In genomic region chr2:30629866-30630265, GRCh38 we compare ENCODE assay signal across 22 cellular contexts.
DNase-seq lines count a peak whose midpoint lies in the region; ATAC-seq, FAIRE-seq and TF ChIP-seq lines count a peak whose summit lies in the region.
"Had no signal": no experiment of that assay in that cellular context is flagged by ENCODE, and none has a peak within 500 bp of the region (broad histone marks: within the 10 kb centered on the region; RNA-seq: fewer than 3 reads in every experiment).

No MANE protein-coding gene starts in this region.

- no peak overlapping the region for H3K23ac ChIP-seq in neuronal stem cell (ENCODE audit: low read depth, low read length, poor library complexity)

- H3K27ac Mint-ChIP-seq in stimulated activated naive B cell treated with anti-CD40 and anti-IgM and Interleukin-4, amounts not matched to agents 10 μg/mL and 1 μg/mL and 100 μg/mL, for 72 hours, result no peak overlapping the region
- H3K27ac Mint-ChIP-seq: CD4-positive, alpha-beta memory T cell; nephron progenitor cell; stimulated activated memory B cell treated with anti-CD40 and anti-IgM and Interleukin-4, amounts not matched to agents 10 μg/mL and 1 μg/mL and 100 μg/mL, for 72 hours had no signal

- no peak for ATAC-seq in HG02798 (IDR thresholded peaks at IDR 0.05; ENCODE audit: poor library complexity, unreplicated experiment)
- no peak for ATAC-seq in stimulated activated naive B cell treated with anti-CD40 and anti-IgM and Interleukin-4, amounts not matched to agents 10 μg/mL and 1 μg/mL and 100 μg/mL, for 72 hours (replicated peaks)
- ATAC-seq: stimulated activated memory B cell treated with anti-CD40 and anti-IgM and Interleukin-4, amounts not matched to agents 10 μg/mL and 1 μg/mL and 100 μg/mL, for 72 hours had no signal

- no peak overlapping the region for H2BK120ac ChIP-seq in neuronal stem cell (ENCODE audit: low read depth, low read length)

- H3K27me3 ChIP-seq in bronchial epithelial cell (ENCODE audit: control insufficient read depth, insufficient read depth, low read length) (no peaks in the 10 kb centered on the region), neuronal stem cell (ENCODE audit: control insufficient read depth in 3 of 3, insufficient read depth in 3 of 3, low read depth in 1 of 3, low read length in 3 of 3) (no peaks in the 10 kb centered on the region)
- H3K27me3 ChIP-seq: tibial artery had no signal

- H3K27me3 Mint-ChIP-seq in stimulated activated naive B cell treated with anti-CD40 and anti-IgM and Interleukin-4, amounts not matched to agents 10 μg/mL and 1 μg/mL and 100 μg/mL, for 72 hours, result no peaks in the 10 kb centered on the region
- H3K27me3 Mint-ChIP-seq: CD4-positive, alpha-beta memory T cell; stimulated activated memory B cell treated with anti-CD40 and anti-IgM and Interleukin-4, amounts not matched to agents 10 μg/mL and 1 μg/mL and 100 μg/mL, for 72 hours had no signal

- no peak for TF ChIP-seq CTCF in bronchial epithelial cell (IDR thresholded peaks at IDR 0.05; ENCODE audit: insufficient read depth, low read length, severe bottlenecking)

- H3K36me3 ChIP-seq in bronchial epithelial cell (ENCODE audit: control insufficient read depth, insufficient read depth, low read length) (no peaks in the 10 kb centered on the region), neuronal stem cell (replicated peaks in 1 of 2; ENCODE audit: control insufficient read depth in 2 of 2, insufficient read depth in 2 of 2, low read length in 2 of 2) (no peaks in the 10 kb centered on the region)
- H3K36me3 ChIP-seq: tibial artery had no signal

- no peaks in the 10 kb centered on the region for H3K79me1 ChIP-seq in neuronal stem cell (ENCODE audit: low read depth, low read length)

- FAIRE-seq in bronchial epithelial cell (lab: Jason Lieb, UNC) (no peak), frontal cortex (lab: Jason Lieb, UNC) (no peak)
- FAIRE-seq: A204.1, colon, endometrium, keratinocyte had no signal

- in situ Hi-C loops in ACHN (cut with HindIII; ENCODE audit: low pct_ligation_motif_present, low pct_unique_long_range_greater_than_20kb, low sequenced_read_pairs), result no loop called here

- H3K4me2 ChIP-seq in neuronal stem cell (ENCODE audit: insufficient read depth, low read length, poor library complexity, severe bottlenecking), result no peak overlapping the region

- no peaks in the 10 kb centered on the region for H3K36me3 Mint-ChIP-seq in stimulated activated naive B cell treated with anti-CD40 and anti-IgM and Interleukin-4, amounts not matched to agents 10 μg/mL and 1 μg/mL and 100 μg/mL, for 72 hours
- H3K36me3 Mint-ChIP-seq: CD4-positive, alpha-beta memory T cell had no signal

- H2AFZ ChIP-seq in neuronal stem cell (ENCODE audit: low read length), result no peak overlapping the region

- no peak overlapping the region for H3K27ac ChIP-seq in neuronal stem cell (replicated peaks; ENCODE audit: low read length)
- H3K27ac ChIP-seq: SK-N-MC, tibial artery had no signal

- H2BK15ac ChIP-seq in neuronal stem cell (ENCODE audit: low read length), result no peak overlapping the region

- no peaks in the 10 kb centered on the region for H3K4me1 ChIP-seq in neuronal stem cell (ENCODE audit: control insufficient read depth in 2 of 2, insufficient read depth in 1 of 2, low read depth in 1 of 2, low read length in 2 of 2)

- H2BK12ac ChIP-seq in neuronal stem cell (ENCODE audit: low read length), result no peak overlapping the region

- H4K8ac ChIP-seq in neuronal stem cell (ENCODE audit: low read depth, low read length), result no peak overlapping the region

- H3K14ac ChIP-seq in neuronal stem cell (ENCODE audit: low read length), result no peak overlapping the region

- H3K18ac ChIP-seq in neuronal stem cell (ENCODE audit: low read length), result no peak overlapping the region

- H2AK5ac ChIP-seq in neuronal stem cell (ENCODE audit: low read depth, low read length), result no peak overlapping the region

- no peak overlapping the region for H4K91ac ChIP-seq in neuronal stem cell (ENCODE audit: low read depth, low read length, poor library complexity)

- H3K4me3 Mint-ChIP-seq in stimulated activated naive B cell treated with anti-CD40 and anti-IgM and Interleukin-4, amounts not matched to agents 10 μg/mL and 1 μg/mL and 100 μg/mL, for 72 hours, result no peak overlapping the region
- H3K4me3 Mint-ChIP-seq: CD4-positive, alpha-beta memory T cell; nephron progenitor cell; stimulated activated memory B cell treated with anti-CD40 and anti-IgM and Interleukin-4, amounts not matched to agents 10 μg/mL and 1 μg/mL and 100 μg/mL, for 72 hours had no signal

- WGBS in neuronal stem cell (ENCODE audit: extremely low coverage in 2 of 2, insufficient read length in 2 of 2, insufficient replicate concordance in 1 of 2), 2 donors, result no CpG with 5 or more reads among the region's 6 CpGs

- DNase-seq in ACHN, result peak; percentile 20
- DNase-seq in HT1080 (ENCODE audit: low read depth), result peak; percentile 75
- DNase-seq in bronchial epithelial cell (ENCODE audit: low read depth), result peak; percentile 58
- DNase-seq in iris pigment epithelial cell (ENCODE audit: low read depth), result peak; percentile 87
- DNase-seq in neuronal stem cell (ENCODE audit: low spot score), result no peak
- no peak for DNase-seq in stimulated activated naive B cell treated with anti-CD40 and anti-IgM and Interleukin-4, amounts not matched to agents 10 μg/mL and 1 μg/mL and 100 μg/mL, for 72 hours
- DNase-seq in frontal cortex (ENCODE audit: low spot score in 2 of 2), result no peak
- DNase-seq: activated CD4-positive, alpha-beta T cell treated with anti-CD3 and anti-CD28 coated beads for 1 hour; activated effector memory CD4-positive, alpha-beta T cell treated with Interleukin-2 at 50 U/mL for 16 hours; amniotic stem cell; CD4-positive, alpha-beta memory T cell; DMS53; nephron progenitor cell; T-helper 9 cell; tibial artery had no signal

- no peak overlapping the region for H3K9ac ChIP-seq in neuronal stem cell (ENCODE audit: low read depth, low read length, poor library complexity)

- no peaks in the 10 kb centered on the region for H3K9me3 Mint-ChIP-seq in stimulated activated naive B cell treated with anti-CD40 and anti-IgM and Interleukin-4, amounts not matched to agents 10 μg/mL and 1 μg/mL and 100 μg/mL, for 72 hours
- H3K9me3 Mint-ChIP-seq: CD4-positive, alpha-beta memory T cell; nephron progenitor cell; stimulated activated memory B cell treated with anti-CD40 and anti-IgM and Interleukin-4, amounts not matched to agents 10 μg/mL and 1 μg/mL and 100 μg/mL, for 72 hours had no signal

- no peak overlapping the region for H3K4ac ChIP-seq in neuronal stem cell (ENCODE audit: low read length)

- H3K9me3 ChIP-seq in neuronal stem cell (replicated peaks in 1 of 2; ENCODE audit: control insufficient read depth in 2 of 2, insufficient read depth in 1 of 2, low read depth in 1 of 2, low read length in 2 of 2), result no peaks in the 10 kb centered on the region
- H3K9me3 ChIP-seq: tibial artery had no signal

- no peak overlapping the region for H2BK5ac ChIP-seq in neuronal stem cell (ENCODE audit: low read length)

- H3K4me1 Mint-ChIP-seq in stimulated activated naive B cell treated with anti-CD40 and anti-IgM and Interleukin-4, amounts not matched to agents 10 μg/mL and 1 μg/mL and 100 μg/mL, for 72 hours, result peaks cover 17 to 40% of the 10 kb centered on the region in 2 donors
- H3K4me1 Mint-ChIP-seq: nephron progenitor cell had no signal

- H3K4me3 ChIP-seq in bronchial epithelial cell (ENCODE audit: low read depth, low read length) (no peak overlapping the region), neuronal stem cell (ENCODE audit: low read length in 2 of 2) (no peak overlapping the region)
- H3K4me3 ChIP-seq: SK-N-MC, tibial artery had no signal

Comparison
In these comparisons a context has a peak if more than half of its experiments do, and no peak if none do; other contexts are left out.
1. DNase-seq: peak in ACHN (single experiment), HT1080 (single experiment), bronchial epithelial cell (single experiment) and iris pigment epithelial cell (single experiment); none in neuronal stem cell (single experiment), stimulated activated naive B cell treated with anti-CD40 and anti-IgM and Interleukin-4, amounts not matched to agents 10 μg/mL and 1 μg/mL and 100 μg/mL, for 72 hours (single experiment) and frontal cortex (0 of 2).